ENCODE assay signal across 8 cellular contexts in genomic region chr17:81509687-81510523, GRCh38. TPM values are rescaled to one million over a fixed set of nuclear protein-coding genes. Genes with fewer than 3 reads are reported as not detected.
DNase-seq lines count a peak whose midpoint lies in the region; ATAC-seq and TF ChIP-seq lines count a peak whose summit lies in the region.

No MANE protein-coding gene starts in this region.

- TF ChIP-seq CTCF in SK-N-SH (IDR thresholded peaks at IDR 0.05), result no peak

- POLR2A ChIA-PET in SK-N-SH (lab: Yijun Ruan, JAX), result interaction anchor here (1.0 to 1.6 kb wide), 4 partner anchors 11 to 163 kb away, joined by 3 to 4 read pairs (median 4); no protein-coding TSS in a partner anchor

- TF ChIP-seq RAD21 in SK-N-SH (IDR thresholded peaks at IDR 0.05; ENCODE audit: low read length), result no peak

- peak overlapping the region; percentile 89 for H3K9ac ChIP-seq in GM23248
- H3K9ac ChIP-seq in SK-N-SH, result peak overlapping the region; percentile 81
- H3K9ac ChIP-seq in duodenal mucosa (ENCODE audit: low read depth in 1 of 2, low read length in 2 of 2), result peak overlapping the region; percentile 82 to 99

- H3K9me2 ChIP-seq in GM23248 (ENCODE audit: insufficient read depth) (no peaks in the 10 kb centered on the region), SK-N-SH (no peaks in the 10 kb centered on the region)

- H3K36me3 Mint-ChIP-seq in natural killer cell treated with Interleukin-12 subunit alpha and Interleukin-12 subunit beta and Interleukin-15 and Interleukin-18, amount 100 ng/mL, for 72 hours, result peaks cover 30% of the 10 kb centered on the region

- no peaks in the 10 kb centered on the region for H3K9me3 ChIP-seq in GM23248 (ENCODE audit: low read depth)
- no peaks in the 10 kb centered on the region for H3K9me3 ChIP-seq in SK-N-SH
- no peaks in the 10 kb centered on the region for H3K9me3 ChIP-seq in duodenal mucosa (ENCODE audit: control insufficient read depth in 1 of 2, low read length in 2 of 2)

- peak overlapping the region; percentile 91 to 96 for H3K27ac Mint-ChIP-seq in natural killer cell treated with Interleukin-12 subunit alpha and Interleukin-12 subunit beta and Interleukin-15 and Interleukin-18, amount 100 ng/mL, for 72 hours

- peaks cover 59% of the 10 kb centered on the region for H3F3A ChIP-seq in GM23248 (ENCODE audit: insufficient read depth)
- H3F3A ChIP-seq in SK-N-SH (replicated peaks; ENCODE audit: insufficient read depth), result peaks cover 86% of the 10 kb centered on the region

- H3K36me3 ChIP-seq in GM23248 (ENCODE audit: low read depth) (peaks cover 34% of the 10 kb centered on the region), SK-N-SH (replicated peaks in 1 of 2; ENCODE audit: control insufficient read depth in 1 of 2, insufficient read depth in 2 of 2, low read length in 1 of 2) (peaks cover 32 to 42% of the 10 kb centered on the region in 2 experiments), duodenal mucosa (ENCODE audit: control insufficient read depth in 1 of 2, insufficient read depth in 2 of 2, low read length in 2 of 2) (peaks cover 34 to 36% of the 10 kb centered on the region in 2 donors)

- H3K4me1 ChIP-seq in GM23248 (ENCODE audit: insufficient read depth) (no peaks in the 10 kb centered on the region), SK-N-SH (ENCODE audit: control insufficient read depth in 1 of 2, insufficient read depth in 2 of 2, low read depth in 1 of 2, low read length in 1 of 2) (peaks cover 0 to 37% of the 10 kb centered on the region in 2 experiments; a peak in 1 of 4 replicates), duodenal mucosa (ENCODE audit: control insufficient read depth in 1 of 2, insufficient read depth in 2 of 2, low read length in 2 of 2) (peaks cover 13 to 26% of the 10 kb centered on the region in 2 donors)

- peak overlapping the region; percentile 97 for H3K4me3 Mint-ChIP-seq in natural killer cell treated with Interleukin-12 subunit alpha and Interleukin-12 subunit beta and Interleukin-15 and Interleukin-18, amount 100 ng/mL, for 72 hours

- ATAC-seq in natural killer cell treated with Interleukin-12 subunit alpha and Interleukin-12 subunit beta and Interleukin-15 and Interleukin-18, amount 100 ng/mL, for 72 hours, result no peak
- ATAC-seq in GM18868 (IDR thresholded peaks at IDR 0.05; ENCODE audit: unreplicated experiment) (no peak), HG02870 (IDR thresholded peaks at IDR 0.05; ENCODE audit: unreplicated experiment) (no peak), GM18517 (IDR thresholded peaks at IDR 0.05; ENCODE audit: unreplicated experiment) (no peak), HG03108 (IDR thresholded peaks at IDR 0.05; ENCODE audit: unreplicated experiment) (no peak)

- TF ChIP-seq EP300 in SK-N-SH (IDR thresholded peaks at IDR 0.05; ENCODE audit: borderline replicate concordance in 1 of 2, low read depth in 1 of 2, low read length in 1 of 2), result no peak

- no peaks in the 10 kb centered on the region for H3K27me3 Mint-ChIP-seq in natural killer cell treated with Interleukin-12 subunit alpha and Interleukin-12 subunit beta and Interleukin-15 and Interleukin-18, amount 100 ng/mL, for 72 hours

- H4K20me1 ChIP-seq in GM23248 (ENCODE audit: insufficient read depth) (peaks cover 32% of the 10 kb centered on the region; the same call in 1 of the 2 replicates), SK-N-SH (ENCODE audit: insufficient read depth) (peaks cover 64% of the 10 kb centered on the region)

- in situ Hi-C loops in GM23248 (cut with MboI), result no loop called here

- peaks cover 28 to 37% of the 10 kb centered on the region in 2 donors for H3K4me1 Mint-ChIP-seq in natural killer cell treated with Interleukin-12 subunit alpha and Interleukin-12 subunit beta and Interleukin-15 and Interleukin-18, amount 100 ng/mL, for 72 hours (ENCODE audit: low read depth in 2 of 2)

- peak; percentile 44 for DNase-seq in GM23248
- DNase-seq in SK-N-SH, result no peak
- DNase-seq in natural killer cell treated with Interleukin-12 subunit alpha and Interleukin-12 subunit beta and Interleukin-15 and Interleukin-18, amount 100 ng/mL, for 72 hours (ENCODE audit: low spot score), result peak; percentile 65

- no peaks in the 10 kb centered on the region for H3K9me3 Mint-ChIP-seq in natural killer cell treated with Interleukin-12 subunit alpha and Interleukin-12 subunit beta and Interleukin-15 and Interleukin-18, amount 100 ng/mL, for 72 hours

- H3K27me3 ChIP-seq in GM23248 (replicated peaks; ENCODE audit: insufficient read depth) (no peaks in the 10 kb centered on the region), SK-N-SH (ENCODE audit: insufficient read depth) (no peaks in the 10 kb centered on the region), duodenal mucosa (ENCODE audit: control insufficient read depth in 1 of 2, insufficient read depth in 2 of 2, low read length in 2 of 2) (no peaks in the 10 kb centered on the region)

- H3K27ac ChIP-seq in GM23248 (peak overlapping the region; percentile 69), SK-N-SH (ENCODE audit: low read depth in 2 of 2, low read length in 1 of 2) (peak overlapping the region in 1 of 2 experiments; percentile 42; a peak in 3 of 4 replicates), duodenal mucosa (ENCODE audit: low read depth, low read length) (peak overlapping the region; percentile 11)

- H2AFZ ChIP-seq in GM23248, result no peak overlapping the region
- no peak overlapping the region for H2AFZ ChIP-seq in SK-N-SH (ENCODE audit: low read depth)

- H3K4me3 ChIP-seq in GM23248, result peak overlapping the region; percentile 97
- H3K4me3 ChIP-seq in SK-N-SH (ENCODE audit: low read depth in 2 of 2, low read length in 1 of 2), result peak overlapping the region; percentile 70 to 91
- H3K4me3 ChIP-seq in duodenal mucosa (ENCODE audit: low read depth in 1 of 2, low read length in 2 of 2), result peak overlapping the region; percentile 82 to 93

- H3K79me2 ChIP-seq in GM23248 (ENCODE audit: insufficient read depth) (peaks cover 41% of the 10 kb centered on the region), SK-N-SH (ENCODE audit: insufficient read depth) (peaks cover 62% of the 10 kb centered on the region)

- CTCF ChIA-PET in SK-N-SH (lab: Yijun Ruan, JAX), result interaction anchor here (0.9 to 4.2 kb wide), 13 partner anchors 9 to 378 kb away, joined by 3 to 20 read pairs (median 5); no protein-coding TSS in a partner anchor

- H3K4me2 ChIP-seq in GM23248 (ENCODE audit: unreplicated experiment) (peak overlapping the region; percentile 95), SK-N-SH (peak overlapping the region; percentile 93)

- 1 to 2% methylated on average over 19 of the region's 19 CpGs for WGBS in GM23248 (ENCODE audit: low coverage in 1 of 2, low lambda C conversion rate in 2 of 2, missing lambda C conversion rate in 2 of 2), 2 experiments
- 20% methylated on average over 19 of the region's 19 CpGs for WGBS in SK-N-SH (ENCODE audit: low lambda C conversion rate)

TF ChIP-seq in SK-N-SH, 30 proteins besides CTCF, POLR2A, EP300 and RAD21:
- TF ChIP-seq FOSL2 (IDR thresholded peaks at IDR 0.05; ENCODE audit: borderline replicate concordance, low read depth) (peak; percentile 14; the same call in 1 of the 2 replicates), TEAD4 (IDR thresholded peaks at IDR 0.05; ENCODE audit: borderline replicate concordance, insufficient read depth) (no peak), JUND (IDR thresholded peaks at IDR 0.05) (0 out of 2 replicates have a peak, but pooled peaks have one; percentile 18), SIN3A (IDR thresholded peaks at IDR 0.05; ENCODE audit: borderline replicate concordance, low read depth, low read length) (peak; percentile 41; the same call in 1 of the 2 replicates), USF1 (IDR thresholded peaks at IDR 0.05; ENCODE audit: borderline replicate concordance, low read depth) (no peak), POLR2AphosphoS5 (IDR thresholded peaks at IDR 0.05; ENCODE audit: low read depth, low read length) (peak; percentile 31)

RNA-seq across cellular contexts. Expression of gene ACTG1, which starts 2.7 kb away (rescaled TPM):
- 8,476 and 9,349 TPM in 2 replicates for total RNA-seq in GM23248 (2014; rRNA removed; shearing (Covaris generic))
- polyA plus RNA-seq in GM23248 (2016; fragmentation: Nextera tagmentation; extraction: Ambion mirVana) (3,778 and 3,933 TPM in 2 replicates), SK-N-SH (2012; rRNA removed) (3,367 and 7,871 TPM in 2 replicates)
- polyA plus RNA-seq in SK-N-SH (2012; cell fraction: cytosol; rRNA removed), result 4,016 and 6,640 TPM in 2 replicates
- 7,589 and 12,425 TPM in 2 replicates for polyA plus RNA-seq in SK-N-SH (2012; cell fraction: nucleus; rRNA removed)
- 1,000 to 10,000 TPM; 4,962 to 5,145 TPM for total RNA-seq in natural killer cell treated with Interleukin-12 subunit alpha and Interleukin-12 subunit beta and Interleukin-15 and Interleukin-18, amount 100 ng/mL, for 72 hours

RNA-seq across cellular contexts. Expression of gene FSCN2, which starts 18.3 kb away (rescaled TPM):
- total RNA-seq in GM23248 (2014; rRNA removed; shearing (Covaris generic)), result 2.3 and 3.2 TPM in 2 replicates
- polyA plus RNA-seq in GM23248 (2016; fragmentation: Nextera tagmentation; extraction: Ambion mirVana), result 0.23 and 0.48 TPM in 2 replicates
- 2.0 and 2.1 TPM in 2 replicates for polyA plus RNA-seq in SK-N-SH (2012; rRNA removed)
- polyA plus RNA-seq in SK-N-SH (2012; cell fraction: cytosol; rRNA removed), result 0.31 and 0.79 TPM in 2 replicates
- polyA plus RNA-seq in SK-N-SH (2012; cell fraction: nucleus; rRNA removed), result 10.6 and 13.6 TPM in 2 replicates
- total RNA-seq in natural killer cell treated with Interleukin-12 subunit alpha and Interleukin-12 subunit beta and Interleukin-15 and Interleukin-18, amount 100 ng/mL, for 72 hours, result under 1 TPM; 0.21 to 0.64 TPM

RNA-seq across cellular contexts. Expression of gene FAAP100, which starts 42.2 kb away (rescaled TPM):
- total RNA-seq in GM23248 (2014; rRNA removed; shearing (Covaris generic)), result 44.9 and 45.5 TPM in 2 replicates
- polyA plus RNA-seq in GM23248 (2016; fragmentation: Nextera tagmentation; extraction: Ambion mirVana) (25.2 and 25.7 TPM in 2 replicates), SK-N-SH (2012; rRNA removed) (17.1 and 18.9 TPM in 2 replicates)
- 6.8 and 12.0 TPM in 2 replicates for polyA plus RNA-seq in SK-N-SH (2012; cell fraction: cytosol; rRNA removed)
- 94.3 and 134 TPM in 2 replicates for polyA plus RNA-seq in SK-N-SH (2012; cell fraction: nucleus; rRNA removed)
- total RNA-seq in natural killer cell treated with Interleukin-12 subunit alpha and Interleukin-12 subunit beta and Interleukin-15 and Interleukin-18, amount 100 ng/mL, for 72 hours, result 10 to 100 TPM; 35.5 to 76.6 TPM
